1 cellular context compared by ENCODE assay signal in genomic region chr10:123229927-123230630, GRCh38.
TF ChIP-seq lines count a peak whose summit lies in the region.

No MANE protein-coding gene starts in this region.

TF ChIP-seq in SK-N-SH, 30 proteins besides CTCF, POLR2A, EP300 and RAD21 (continued from another document):
- no peak for TF ChIP-seq ZBTB33 (IDR thresholded peaks at IDR 0.05; ENCODE audit: borderline replicate concordance, low read depth)
- TF ChIP-seq TAF1 (IDR thresholded peaks at IDR 0.05; ENCODE audit: borderline replicate concordance, low read depth, low read length), result no peak
- no peak for TF ChIP-seq NRF1 (IDR thresholded peaks at IDR 0.05; ENCODE audit: low read depth, low read length)
- TF ChIP-seq GATA2 (CRISPR knock-in tag; IDR thresholded peaks at IDR 0.05), result no peak
- TF ChIP-seq NFIC (IDR thresholded peaks at IDR 0.05; ENCODE audit: borderline replicate concordance), result no peak
- TF ChIP-seq TCF12 (IDR thresholded peaks at IDR 0.05), result no peak
- no peak for TF ChIP-seq EZH2phosphoT487 (IDR thresholded peaks at IDR 0.05; ENCODE audit: borderline replicate concordance, low read depth)
- TF ChIP-seq MEF2A (IDR thresholded peaks at IDR 0.05; ENCODE audit: borderline replicate concordance, low read depth), result no peak
- TF ChIP-seq IRF3 (IDR thresholded peaks at IDR 0.05; ENCODE audit: low read depth, low read length), result no peak
- TF ChIP-seq FOXM1 (IDR thresholded peaks at IDR 0.05; ENCODE audit: low read depth), result no peak
- TF ChIP-seq USF2 (IDR thresholded peaks at IDR 0.05; ENCODE audit: borderline replicate concordance, low read depth, low read length), result no peak
TF ChIP-seq in SK-N-SH: peak in this region for 0.
